8 cellular contexts compared by ENCODE assay signal in genomic region chr4:107036602-107037151, GRCh38. TPM values are rescaled to one million over a fixed set of nuclear protein-coding genes. Genes with fewer than 3 reads are reported as not detected.
A peak's percentile ranks its signal among the peaks of the same experiment; 100 is the strongest.
DNase-seq lines count a peak whose midpoint lies in the region; ATAC-seq, FAIRE-seq and TF ChIP-seq lines count a peak whose summit lies in the region.

No MANE protein-coding gene starts in this region.

- peak overlapping the region; percentile 74 for H3K4me2 ChIP-seq in keratinocyte (ENCODE audit: control insufficient read depth, extremely low read depth, insufficient read depth, low read depth, low read length)

- peaks cover 22% of the 10 kb centered on the region for H3K4me1 Mint-ChIP-seq in activated CD8-positive, alpha-beta memory T cell treated with anti-CD3 and anti-CD28 coated beads, Interleukin-2, amount 10 ng/mL, durations not matched to agents 7 days and 5 days
- H3K4me1 Mint-ChIP-seq in activated naive CD8-positive, alpha-beta T cell treated with anti-CD3 and anti-CD28 coated beads, Interleukin-2, amount 10 ng/mL, durations not matched to agents 7 days and 5 days = peaks cover 20% of the 10 kb centered on the region

- POLR2A ChIA-PET in activated naive CD8-positive, alpha-beta T cell treated with anti-CD3 and anti-CD28 coated beads, Interleukin-2, amount 10 ng/mL, durations not matched to agents 7 days and 5 days (lab: Charles Lee) = interaction anchor here (0.7 kb wide), 1 partner anchor 175 kb away, joined by 3 read pairs; no protein-coding TSS in a partner anchor

- H3K27ac ChIP-seq in keratinocyte (ENCODE audit: control insufficient read depth, insufficient read depth, low read length) (no peak overlapping the region), thoracic aorta (no peak overlapping the region)

- peaks cover 2% of the 10 kb centered on the region for H3K9me3 Mint-ChIP-seq in activated CD8-positive, alpha-beta memory T cell treated with anti-CD3 and anti-CD28 coated beads, Interleukin-2, amount 10 ng/mL, durations not matched to agents 7 days and 5 days (ENCODE audit: low read depth)
- no peaks in the 10 kb centered on the region for H3K9me3 Mint-ChIP-seq in activated naive CD8-positive, alpha-beta T cell treated with anti-CD3 and anti-CD28 coated beads, Interleukin-2, amount 10 ng/mL, durations not matched to agents 7 days and 5 days

- H2AFZ ChIP-seq in keratinocyte (ENCODE audit: control insufficient read depth, low read length) = no peak overlapping the region

- H3K27ac Mint-ChIP-seq in activated CD8-positive, alpha-beta memory T cell treated with anti-CD3 and anti-CD28 coated beads, Interleukin-2, amount 10 ng/mL, durations not matched to agents 7 days and 5 days = no peak overlapping the region
- H3K27ac Mint-ChIP-seq in activated naive CD8-positive, alpha-beta T cell treated with anti-CD3 and anti-CD28 coated beads, Interleukin-2, amount 10 ng/mL, durations not matched to agents 7 days and 5 days = no peak overlapping the region

- no peak for FAIRE-seq in keratinocyte (lab: Jason Lieb, UNC)

- peaks cover 46% of the 10 kb centered on the region for H3K27me3 ChIP-seq in keratinocyte (ENCODE audit: control insufficient read depth, extremely low read depth, insufficient read depth, low read length)
- no peaks in the 10 kb centered on the region for H3K27me3 ChIP-seq in thoracic aorta (replicated peaks; ENCODE audit: insufficient read depth)

- ATAC-seq in activated CD8-positive, alpha-beta memory T cell treated with anti-CD3 and anti-CD28 coated beads, Interleukin-2, amount 10 ng/mL, durations not matched to agents 7 days and 5 days = no peak
- no peak for ATAC-seq in activated naive CD8-positive, alpha-beta T cell treated with anti-CD3 and anti-CD28 coated beads, Interleukin-2, amount 10 ng/mL, durations not matched to agents 7 days and 5 days (ENCODE audit: low read depth)
- ATAC-seq in thoracic aorta (ENCODE audit: insufficient number of reproducible peaks, low FRiP score, low read depth) (no peak), HG02678 (IDR thresholded peaks at IDR 0.05; ENCODE audit: unreplicated experiment) (no peak)

- H3K9me3 ChIP-seq in keratinocyte (ENCODE audit: control insufficient read depth, low read depth, low read length) (no peaks in the 10 kb centered on the region), thoracic aorta (no peaks in the 10 kb centered on the region)

- no peak for TF ChIP-seq CTCF in keratinocyte (optimal IDR thresholded peaks at IDR 0.05 in 1 of 3, IDR thresholded peaks at IDR 0.05 in 1 of 3, conservative IDR thresholded peaks at IDR 0.05 in 1 of 3; ENCODE audit: extremely low read depth in 1 of 3, insufficient read depth in 2 of 3, low read length in 3 of 3)
- no peak for TF ChIP-seq CTCF in thoracic aorta (IDR thresholded peaks at IDR 0.05)

- peak overlapping the region in 1 of 3 experiments; percentile 51 for H3K4me3 ChIP-seq in keratinocyte (ENCODE audit: control insufficient read depth in 2 of 3, extremely low read depth in 1 of 3, insufficient read depth in 2 of 3, low read depth in 1 of 3, low read length in 3 of 3)
- H3K4me3 ChIP-seq in thoracic aorta = peak overlapping the region; percentile 72

- peak overlapping the region; percentile 52 for H3K4me3 Mint-ChIP-seq in activated CD8-positive, alpha-beta memory T cell treated with anti-CD3 and anti-CD28 coated beads, Interleukin-2, amount 10 ng/mL, durations not matched to agents 7 days and 5 days
- H3K4me3 Mint-ChIP-seq in activated naive CD8-positive, alpha-beta T cell treated with anti-CD3 and anti-CD28 coated beads, Interleukin-2, amount 10 ng/mL, durations not matched to agents 7 days and 5 days = peak overlapping the region; percentile 76

- CTCF ChIA-PET in activated CD8-positive, alpha-beta memory T cell treated with anti-CD3 and anti-CD28 coated beads, Interleukin-2, amount 10 ng/mL, durations not matched to agents 7 days and 5 days (lab: Charles Lee) = no interaction called here

- no peaks in the 10 kb centered on the region for H3K36me3 ChIP-seq in keratinocyte (ENCODE audit: control insufficient read depth in 2 of 2, extremely low read depth in 1 of 2, insufficient read depth in 2 of 2, low read length in 2 of 2)
- H3K36me3 ChIP-seq in thoracic aorta = no peaks in the 10 kb centered on the region

- peaks cover 59% of the 10 kb centered on the region for H3K27me3 Mint-ChIP-seq in activated CD8-positive, alpha-beta memory T cell treated with anti-CD3 and anti-CD28 coated beads, Interleukin-2, amount 10 ng/mL, durations not matched to agents 7 days and 5 days
- peaks cover 51% of the 10 kb centered on the region for H3K27me3 Mint-ChIP-seq in activated naive CD8-positive, alpha-beta T cell treated with anti-CD3 and anti-CD28 coated beads, Interleukin-2, amount 10 ng/mL, durations not matched to agents 7 days and 5 days

- H3K4me1 ChIP-seq in keratinocyte (ENCODE audit: control insufficient read depth, extremely low read depth, insufficient read depth, low read length) (peaks cover 5% of the 10 kb centered on the region), thoracic aorta (ENCODE audit: control insufficient read depth in 1 of 2, low read depth in 2 of 2) (peaks cover 7 to 34% of the 10 kb centered on the region in 2 donors)

- DNase-seq in activated CD8-positive, alpha-beta memory T cell treated with anti-CD3 and anti-CD28 coated beads, Interleukin-2, amount 10 ng/mL, durations not matched to agents 7 days and 5 days = no peak
- DNase-seq in activated CD8-positive, alpha-beta memory T cell treated with anti-CD3 and anti-CD28 coated beads, Interleukin-2, amount 50 U/mL, for 48 hours = no peak
- no peak for DNase-seq in activated naive CD8-positive, alpha-beta T cell treated with anti-CD3 and anti-CD28 coated beads, Interleukin-2, amount 10 ng/mL, durations not matched to agents 7 days and 5 days
- DNase-seq in keratinocyte (ENCODE audit: low read depth, low spot score) = no peak
- DNase-seq in thoracic aorta (ENCODE audit: low spot score) = no peak
- DNase-seq in occipital lobe (lab: John Stamatoyannopoulos, UW) = no peak
- no peak for DNase-seq in NCI-H2029 treated with DMSO at 0.1 percent for 48 hours (lab: John Stamatoyannopoulos, UW)

- dilution Hi-C loops in keratinocyte (cut with MboI; ENCODE audit: extremely low pct_ligation_motif_present, low sequenced_read_pairs) = no loop called here

- no peaks in the 10 kb centered on the region for H4K20me1 ChIP-seq in keratinocyte (ENCODE audit: control insufficient read depth, extremely low read depth, insufficient read depth, low read length)

- H3K36me3 Mint-ChIP-seq in activated CD8-positive, alpha-beta memory T cell treated with anti-CD3 and anti-CD28 coated beads, Interleukin-2, amount 10 ng/mL, durations not matched to agents 7 days and 5 days = no peaks in the 10 kb centered on the region
- H3K36me3 Mint-ChIP-seq in activated naive CD8-positive, alpha-beta T cell treated with anti-CD3 and anti-CD28 coated beads, Interleukin-2, amount 10 ng/mL, durations not matched to agents 7 days and 5 days = no peaks in the 10 kb centered on the region

- no peak overlapping the region for H3K9ac ChIP-seq in keratinocyte (ENCODE audit: control insufficient read depth, extremely low read depth, insufficient read depth, low read length)

- H3K79me2 ChIP-seq in keratinocyte (ENCODE audit: control insufficient read depth, insufficient read depth, low read length) = no peaks in the 10 kb centered on the region

- H3K9me1 ChIP-seq in keratinocyte (ENCODE audit: control insufficient read depth, extremely low read depth, insufficient read depth, low read length) = no peaks in the 10 kb centered on the region

RNA-seq across cellular contexts. Expression of gene DKK2, which starts 0.6 kb away (rescaled TPM):
- not detected for total RNA-seq in activated CD8-positive, alpha-beta memory T cell treated with anti-CD3 and anti-CD28 coated beads, Interleukin-2, amount 10 ng/mL, durations not matched to agents 7 days and 5 days
- not detected for total RNA-seq in activated naive CD8-positive, alpha-beta T cell treated with anti-CD3 and anti-CD28 coated beads, Interleukin-2, amount 10 ng/mL, durations not matched to agents 7 days and 5 days
- polyA plus RNA-seq in keratinocyte = 0.08 TPM in 1 of 3 replicates, not detected in the others
- polyA plus RNA-seq in keratinocyte (2011; ENCODE audit: low read depth) = not detected
- polyA plus RNA-seq in keratinocyte (2011; cell fraction: cytosol; rRNA removed) = 0.04 and 0.05 TPM in 2 replicates
- not detected in 2 replicates for polyA plus RNA-seq in keratinocyte (2011; cell fraction: nucleus; rRNA removed)
- not detected in 2 replicates for polyA plus RNA-seq in keratinocyte (2012; ENCODE audit: low replicate concordance)
- 2.3 TPM in 1 of 3 replicates, not detected in the others for polyA minus RNA-seq in keratinocyte
- polyA minus RNA-seq in keratinocyte (2011; cell fraction: cytosol; rRNA and poly(A)+ RNA removed) = not detected
- polyA minus RNA-seq in keratinocyte (2011; cell fraction: nucleus; rRNA and poly(A)+ RNA removed) = not detected in 2 replicates
- total RNA-seq in thoracic aorta (1 to 10 TPM in 1 of 2 donors, under 1 TPM in 1; 0.27 to 2.2 TPM), occipital lobe (3.1 TPM)
